1 cellular context compared by ENCODE assay signal in the genomic region with DNA sequence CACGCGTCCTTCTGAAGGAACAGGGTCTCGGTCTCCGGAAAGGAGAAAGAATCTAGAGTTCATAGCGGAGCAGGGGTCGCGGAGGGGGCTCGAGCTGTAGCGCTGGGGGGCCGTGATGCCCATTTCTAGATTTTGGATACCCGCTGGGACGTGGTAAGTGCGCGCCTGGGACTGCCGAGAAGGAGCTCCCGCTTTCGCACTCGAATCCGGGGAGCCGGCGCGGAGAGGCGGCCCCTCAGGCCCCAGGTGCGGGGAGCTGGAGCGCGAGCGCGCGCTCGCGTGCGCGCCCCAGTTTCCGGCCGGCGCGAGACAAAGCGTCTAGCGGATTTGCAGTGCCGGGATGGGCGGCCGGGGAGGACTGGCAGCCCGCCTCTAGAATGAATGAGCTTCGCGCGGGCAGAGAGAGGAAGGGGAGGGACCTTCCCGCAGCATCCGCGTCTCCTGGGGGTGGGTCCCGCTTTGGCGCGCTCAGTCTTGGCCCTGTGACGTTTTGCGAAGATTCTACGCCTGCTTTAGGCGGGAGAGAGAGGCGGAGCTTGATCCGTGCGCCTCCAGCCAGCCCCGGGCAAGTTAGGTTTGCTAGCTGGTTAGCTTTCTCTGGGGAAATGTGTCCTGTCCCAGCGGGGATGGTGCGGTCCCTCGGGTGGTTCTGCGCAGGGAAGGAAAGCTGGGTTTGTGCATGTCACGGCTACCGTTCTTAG.
TF ChIP-seq lines count a peak whose summit lies in the region.

No MANE protein-coding gene starts in this region.

TF ChIP-seq in K562, 482 proteins besides CTCF, POLR2A, EP300 and RAD21 (continued from another document and continues in another):
- TF ChIP-seq, protein P1, sequence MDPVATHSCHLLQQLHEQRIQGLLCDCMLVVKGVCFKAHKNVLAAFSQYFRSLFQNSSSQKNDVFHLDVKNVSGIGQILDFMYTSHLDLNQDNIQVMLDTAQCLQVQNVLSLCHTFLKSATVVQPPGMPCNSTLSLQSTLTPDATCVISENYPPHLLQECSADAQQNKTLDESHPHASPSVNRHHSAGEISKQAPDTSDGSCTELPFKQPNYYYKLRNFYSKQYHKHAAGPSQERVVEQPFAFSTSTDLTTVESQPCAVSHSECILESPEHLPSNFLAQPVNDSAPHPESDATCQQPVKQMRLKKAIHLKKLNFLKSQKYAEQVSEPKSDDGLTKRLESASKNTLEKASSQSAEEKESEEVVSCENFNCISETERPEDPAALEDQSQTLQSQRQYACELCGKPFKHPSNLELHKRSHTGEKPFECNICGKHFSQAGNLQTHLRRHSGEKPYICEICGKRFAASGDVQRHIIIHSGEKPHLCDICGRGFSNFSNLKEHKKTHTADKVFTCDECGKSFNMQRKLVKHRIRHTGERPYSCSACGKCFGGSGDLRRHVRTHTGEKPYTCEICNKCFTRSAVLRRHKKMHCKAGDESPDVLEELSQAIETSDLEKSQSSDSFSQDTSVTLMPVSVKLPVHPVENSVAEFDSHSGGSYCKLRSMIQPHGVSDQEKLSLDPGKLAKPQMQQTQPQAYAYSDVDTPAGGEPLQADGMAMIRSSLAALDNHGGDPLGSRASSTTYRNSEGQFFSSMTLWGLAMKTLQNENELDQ (CRISPR knock-in tag; IDR thresholded peaks at IDR 0.05; ENCODE audit: borderline replicate concordance) = no peak
- TF ChIP-seq ELF1 (tag; IDR thresholded peaks at IDR 0.05) = no peak; the same call in 1 of the 2 replicates
- TF ChIP-seq, protein P2, sequence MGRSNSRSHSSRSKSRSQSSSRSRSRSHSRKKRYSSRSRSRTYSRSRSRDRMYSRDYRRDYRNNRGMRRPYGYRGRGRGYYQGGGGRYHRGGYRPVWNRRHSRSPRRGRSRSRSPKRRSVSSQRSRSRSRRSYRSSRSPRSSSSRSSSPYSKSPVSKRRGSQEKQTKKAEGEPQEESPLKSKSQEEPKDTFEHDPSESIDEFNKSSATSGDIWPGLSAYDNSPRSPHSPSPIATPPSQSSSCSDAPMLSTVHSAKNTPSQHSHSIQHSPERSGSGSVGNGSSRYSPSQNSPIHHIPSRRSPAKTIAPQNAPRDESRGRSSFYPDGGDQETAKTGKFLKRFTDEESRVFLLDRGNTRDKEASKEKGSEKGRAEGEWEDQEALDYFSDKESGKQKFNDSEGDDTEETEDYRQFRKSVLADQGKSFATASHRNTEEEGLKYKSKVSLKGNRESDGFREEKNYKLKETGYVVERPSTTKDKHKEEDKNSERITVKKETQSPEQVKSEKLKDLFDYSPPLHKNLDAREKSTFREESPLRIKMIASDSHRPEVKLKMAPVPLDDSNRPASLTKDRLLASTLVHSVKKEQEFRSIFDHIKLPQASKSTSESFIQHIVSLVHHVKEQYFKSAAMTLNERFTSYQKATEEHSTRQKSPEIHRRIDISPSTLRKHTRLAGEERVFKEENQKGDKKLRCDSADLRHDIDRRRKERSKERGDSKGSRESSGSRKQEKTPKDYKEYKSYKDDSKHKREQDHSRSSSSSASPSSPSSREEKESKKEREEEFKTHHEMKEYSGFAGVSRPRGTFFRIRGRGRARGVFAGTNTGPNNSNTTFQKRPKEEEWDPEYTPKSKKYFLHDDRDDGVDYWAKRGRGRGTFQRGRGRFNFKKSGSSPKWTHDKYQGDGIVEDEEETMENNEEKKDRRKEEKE (IDR thresholded peaks at IDR 0.05; ENCODE audit: borderline replicate concordance in 1 of 2, control insufficient read depth in 1 of 2, low read depth in 2 of 2, low read length in 1 of 2) = 0 out of 4 replicates have a peak, but pooled peaks of 1 of the 2 experiments have one; percentile 66
- TF ChIP-seq HNRNPLL (IDR thresholded peaks at IDR 0.05; ENCODE audit: low read depth, low read length, poor library complexity, severe bottlenecking) = peak; percentile 76
- peak; percentile 78 for TF ChIP-seq CBX1 (IDR thresholded peaks at IDR 0.05; ENCODE audit: low read depth)
- TF ChIP-seq, protein P3, sequence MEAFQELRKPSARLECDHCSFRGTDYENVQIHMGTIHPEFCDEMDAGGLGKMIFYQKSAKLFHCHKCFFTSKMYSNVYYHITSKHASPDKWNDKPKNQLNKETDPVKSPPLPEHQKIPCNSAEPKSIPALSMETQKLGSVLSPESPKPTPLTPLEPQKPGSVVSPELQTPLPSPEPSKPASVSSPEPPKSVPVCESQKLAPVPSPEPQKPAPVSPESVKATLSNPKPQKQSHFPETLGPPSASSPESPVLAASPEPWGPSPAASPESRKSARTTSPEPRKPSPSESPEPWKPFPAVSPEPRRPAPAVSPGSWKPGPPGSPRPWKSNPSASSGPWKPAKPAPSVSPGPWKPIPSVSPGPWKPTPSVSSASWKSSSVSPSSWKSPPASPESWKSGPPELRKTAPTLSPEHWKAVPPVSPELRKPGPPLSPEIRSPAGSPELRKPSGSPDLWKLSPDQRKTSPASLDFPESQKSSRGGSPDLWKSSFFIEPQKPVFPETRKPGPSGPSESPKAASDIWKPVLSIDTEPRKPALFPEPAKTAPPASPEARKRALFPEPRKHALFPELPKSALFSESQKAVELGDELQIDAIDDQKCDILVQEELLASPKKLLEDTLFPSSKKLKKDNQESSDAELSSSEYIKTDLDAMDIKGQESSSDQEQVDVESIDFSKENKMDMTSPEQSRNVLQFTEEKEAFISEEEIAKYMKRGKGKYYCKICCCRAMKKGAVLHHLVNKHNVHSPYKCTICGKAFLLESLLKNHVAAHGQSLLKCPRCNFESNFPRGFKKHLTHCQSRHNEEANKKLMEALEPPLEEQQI (IDR thresholded peaks at IDR 0.05) = no peak
- TF ChIP-seq RAD51 (IDR thresholded peaks at IDR 0.05; ENCODE audit: borderline replicate concordance, low read depth) = no peak
- peak; percentile 95 for TF ChIP-seq CREM (IDR thresholded peaks at IDR 0.05; ENCODE audit: low read depth)
- no peak for TF ChIP-seq PPARD (CRISPR knock-in tag; IDR thresholded peaks at IDR 0.05)
- no peak for TF ChIP-seq GATA2 (CRISPR knock-in tag; IDR thresholded peaks at IDR 0.05)
- TF ChIP-seq, protein P4, sequence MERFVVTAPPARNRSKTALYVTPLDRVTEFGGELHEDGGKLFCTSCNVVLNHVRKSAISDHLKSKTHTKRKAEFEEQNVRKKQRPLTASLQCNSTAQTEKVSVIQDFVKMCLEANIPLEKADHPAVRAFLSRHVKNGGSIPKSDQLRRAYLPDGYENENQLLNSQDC (CRISPR knock-in tag; IDR thresholded peaks at IDR 0.05) = no peak
- TF ChIP-seq MBD2 (IDR thresholded peaks at IDR 0.05; ENCODE audit: borderline replicate concordance, low read depth) = peak; percentile 22; the same call in 1 of the 2 replicates
- TF ChIP-seq, protein P5, sequence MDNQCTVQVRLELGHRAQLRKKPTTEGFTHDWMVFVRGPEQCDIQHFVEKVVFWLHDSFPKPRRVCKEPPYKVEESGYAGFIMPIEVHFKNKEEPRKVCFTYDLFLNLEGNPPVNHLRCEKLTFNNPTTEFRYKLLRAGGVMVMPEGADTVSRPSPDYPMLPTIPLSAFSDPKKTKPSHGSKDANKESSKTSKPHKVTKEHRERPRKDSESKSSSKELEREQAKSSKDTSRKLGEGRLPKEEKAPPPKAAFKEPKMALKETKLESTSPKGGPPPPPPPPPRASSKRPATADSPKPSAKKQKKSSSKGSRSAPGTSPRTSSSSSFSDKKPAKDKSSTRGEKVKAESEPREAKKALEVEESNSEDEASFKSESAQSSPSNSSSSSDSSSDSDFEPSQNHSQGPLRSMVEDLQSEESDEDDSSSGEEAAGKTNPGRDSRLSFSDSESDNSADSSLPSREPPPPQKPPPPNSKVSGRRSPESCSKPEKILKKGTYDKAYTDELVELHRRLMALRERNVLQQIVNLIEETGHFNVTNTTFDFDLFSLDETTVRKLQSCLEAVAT (IDR thresholded peaks at IDR 0.05) = peak in 1 of 2 experiments; percentile 52; a peak in 2 of 4 replicates
- peak; percentile 82 for TF ChIP-seq SMAD4 (CRISPR knock-in tag; conservative IDR thresholded peaks at IDR 0.05)
- peak; percentile 17 for TF ChIP-seq CHD1 (IDR thresholded peaks at IDR 0.05; ENCODE audit: low read length)
- peak; percentile 85 for TF ChIP-seq E2F3 (CRISPR knock-in tag; IDR thresholded peaks at IDR 0.05)
- TF ChIP-seq ZNF197 (CRISPR knock-in tag; IDR thresholded peaks at IDR 0.05; ENCODE audit: low read depth) = no peak
- TF ChIP-seq ZNF431 (CRISPR knock-in tag; IDR thresholded peaks at IDR 0.05) = peak; percentile 41; the same call in 1 of the 2 replicates
- no peak for TF ChIP-seq MTA1 (IDR thresholded peaks at IDR 0.05; ENCODE audit: borderline replicate concordance)
- TF ChIP-seq MEF2A (IDR thresholded peaks at IDR 0.05; ENCODE audit: control insufficient read depth, low read depth, low read length) = 0 out of 2 replicates have a peak, but pooled peaks have one; percentile 28
- peak in 2 of 3 experiments; percentile 65 to 70 for TF ChIP-seq YY1 (IDR thresholded peaks at IDR 0.05; ENCODE audit: borderline replicate concordance in 1 of 3, control insufficient read depth in 1 of 3, extremely low read depth in 1 of 3, insufficient read depth in 3 of 3, insufficient read length in 1 of 3, insufficient replicate concordance in 2 of 3, low read depth in 1 of 3, low read length in 2 of 3)
- TF ChIP-seq SUPT5H (IDR thresholded peaks at IDR 0.05) = peak; percentile 89
- no peak for TF ChIP-seq ZNF589 (CRISPR knock-in tag; IDR thresholded peaks at IDR 0.05; ENCODE audit: low read depth)
- TF ChIP-seq RBM22 (IDR thresholded peaks at IDR 0.05; ENCODE audit: low read depth, low read length, poor library complexity, severe bottlenecking) = peak; percentile 82
- TF ChIP-seq TAF9B (IDR thresholded peaks at IDR 0.05; ENCODE audit: partially characterized antibody) = peak; percentile 47
- TF ChIP-seq, protein P6, sequence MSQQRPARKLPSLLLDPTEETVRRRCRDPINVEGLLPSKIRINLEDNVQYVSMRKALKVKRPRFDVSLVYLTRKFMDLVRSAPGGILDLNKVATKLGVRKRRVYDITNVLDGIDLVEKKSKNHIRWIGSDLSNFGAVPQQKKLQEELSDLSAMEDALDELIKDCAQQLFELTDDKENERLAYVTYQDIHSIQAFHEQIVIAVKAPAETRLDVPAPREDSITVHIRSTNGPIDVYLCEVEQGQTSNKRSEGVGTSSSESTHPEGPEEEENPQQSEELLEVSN (IDR thresholded peaks at IDR 0.05; ENCODE audit: borderline replicate concordance in 1 of 2, extremely low read depth in 1 of 2, insufficient read depth in 1 of 2, insufficient read length in 1 of 2, low read depth in 1 of 2, low read length in 1 of 2, poor library complexity in 1 of 2, severe bottlenecking in 1 of 2) = peak; percentile 71 to 76
- TF ChIP-seq C11orf30 (IDR thresholded peaks at IDR 0.05; ENCODE audit: low read depth) = no peak
- TF ChIP-seq ZNF175 (CRISPR knock-in tag; IDR thresholded peaks at IDR 0.05; ENCODE audit: low read depth) = no peak
- TF ChIP-seq ZEB2 (IDR thresholded peaks at IDR 0.05) = no peak
- no peak for TF ChIP-seq ZNF780A (CRISPR knock-in tag; IDR thresholded peaks at IDR 0.05)
- TF ChIP-seq, protein P7, sequence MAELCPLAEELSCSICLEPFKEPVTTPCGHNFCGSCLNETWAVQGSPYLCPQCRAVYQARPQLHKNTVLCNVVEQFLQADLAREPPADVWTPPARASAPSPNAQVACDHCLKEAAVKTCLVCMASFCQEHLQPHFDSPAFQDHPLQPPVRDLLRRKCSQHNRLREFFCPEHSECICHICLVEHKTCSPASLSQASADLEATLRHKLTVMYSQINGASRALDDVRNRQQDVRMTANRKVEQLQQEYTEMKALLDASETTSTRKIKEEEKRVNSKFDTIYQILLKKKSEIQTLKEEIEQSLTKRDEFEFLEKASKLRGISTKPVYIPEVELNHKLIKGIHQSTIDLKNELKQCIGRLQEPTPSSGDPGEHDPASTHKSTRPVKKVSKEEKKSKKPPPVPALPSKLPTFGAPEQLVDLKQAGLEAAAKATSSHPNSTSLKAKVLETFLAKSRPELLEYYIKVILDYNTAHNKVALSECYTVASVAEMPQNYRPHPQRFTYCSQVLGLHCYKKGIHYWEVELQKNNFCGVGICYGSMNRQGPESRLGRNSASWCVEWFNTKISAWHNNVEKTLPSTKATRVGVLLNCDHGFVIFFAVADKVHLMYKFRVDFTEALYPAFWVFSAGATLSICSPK (IDR thresholded peaks at IDR 0.05; ENCODE audit: borderline replicate concordance) = no peak
- TF ChIP-seq ZNF583 (CRISPR knock-in tag; IDR thresholded peaks at IDR 0.05) = no peak
- 0 out of 2 replicates have a peak, but pooled peaks have one; percentile 40 for TF ChIP-seq ETV1 (tag; conservative IDR thresholded peaks at IDR 0.05; ENCODE audit: low read depth)
- TF ChIP-seq U2AF1 (optimal IDR thresholded peaks at IDR 0.05; ENCODE audit: low read depth, low read length) = no peak
- TF ChIP-seq, protein P8, sequence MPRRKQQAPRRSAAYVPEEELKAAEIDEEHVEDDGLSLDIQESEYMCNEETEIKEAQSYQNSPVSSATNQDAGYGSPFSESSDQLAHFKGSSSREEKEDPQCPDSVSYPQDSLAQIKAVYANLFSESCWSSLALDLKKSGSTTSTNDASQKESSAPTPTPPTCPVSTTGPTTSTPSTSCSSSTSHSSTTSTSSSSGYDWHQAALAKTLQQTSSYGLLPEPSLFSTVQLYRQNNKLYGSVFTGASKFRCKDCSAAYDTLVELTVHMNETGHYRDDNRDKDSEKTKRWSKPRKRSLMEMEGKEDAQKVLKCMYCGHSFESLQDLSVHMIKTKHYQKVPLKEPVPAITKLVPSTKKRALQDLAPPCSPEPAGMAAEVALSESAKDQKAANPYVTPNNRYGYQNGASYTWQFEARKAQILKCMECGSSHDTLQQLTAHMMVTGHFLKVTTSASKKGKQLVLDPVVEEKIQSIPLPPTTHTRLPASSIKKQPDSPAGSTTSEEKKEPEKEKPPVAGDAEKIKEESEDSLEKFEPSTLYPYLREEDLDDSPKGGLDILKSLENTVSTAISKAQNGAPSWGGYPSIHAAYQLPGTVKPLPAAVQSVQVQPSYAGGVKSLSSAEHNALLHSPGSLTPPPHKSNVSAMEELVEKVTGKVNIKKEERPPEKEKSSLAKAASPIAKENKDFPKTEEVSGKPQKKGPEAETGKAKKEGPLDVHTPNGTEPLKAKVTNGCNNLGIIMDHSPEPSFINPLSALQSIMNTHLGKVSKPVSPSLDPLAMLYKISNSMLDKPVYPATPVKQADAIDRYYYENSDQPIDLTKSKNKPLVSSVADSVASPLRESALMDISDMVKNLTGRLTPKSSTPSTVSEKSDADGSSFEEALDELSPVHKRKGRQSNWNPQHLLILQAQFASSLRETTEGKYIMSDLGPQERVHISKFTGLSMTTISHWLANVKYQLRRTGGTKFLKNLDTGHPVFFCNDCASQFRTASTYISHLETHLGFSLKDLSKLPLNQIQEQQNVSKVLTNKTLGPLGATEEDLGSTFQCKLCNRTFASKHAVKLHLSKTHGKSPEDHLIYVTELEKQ (CRISPR knock-in tag; IDR thresholded peaks at IDR 0.05) = no peak
- peak; percentile 56; the same call in 1 of the 2 replicates for TF ChIP-seq GTF2F1 (IDR thresholded peaks at IDR 0.05; ENCODE audit: low read depth, low read length)
- no peak for TF ChIP-seq SP2 (IDR thresholded peaks at IDR 0.05; ENCODE audit: extremely low read depth, low read depth, low read length, poor library complexity, severe bottlenecking)
- TF ChIP-seq CTBP1 (IDR thresholded peaks at IDR 0.05; ENCODE audit: borderline replicate concordance) = no peak; the same call in 1 of the 2 replicates
- no peak for TF ChIP-seq ARID2 (IDR thresholded peaks at IDR 0.05)
